8 cellular contexts compared by ENCODE assay signal in genomic region chr2:157837851-157838441, GRCh38. TPM values are rescaled to one million over a fixed set of nuclear protein-coding genes. Genes with fewer than 3 reads are reported as not detected.
A peak's percentile ranks its signal among the peaks of the same experiment; 100 is the strongest.
DNase-seq lines count a peak whose midpoint lies in the region; ATAC-seq, FAIRE-seq and TF ChIP-seq lines count a peak whose summit lies in the region.

No MANE protein-coding gene starts in this region.

- H3K36me3 Mint-ChIP-seq in activated CD8-positive, alpha-beta T cell treated with anti-CD3 and anti-CD28 coated beads for 36 hours (ENCODE audit: low read depth), result no peaks in the 10 kb centered on the region
- peaks cover 6% of the 10 kb centered on the region for H3K36me3 Mint-ChIP-seq in activated CD8-positive, alpha-beta T cell treated with anti-CD3 and anti-CD28 coated beads, Interleukin-2, amount 10 ng/mL, durations not matched to agents 7 days and 5 days (ENCODE audit: low read depth)

- 10% methylated on average over 13 of the region's 13 CpGs for WGBS in right cardiac atrium
- WGBS in small intestine, 3 donors, result 9 to 36% (median 20%) methylated on average over 13 of the region's 13 CpGs

- CTCF ChIA-PET in activated CD8-positive, alpha-beta T cell treated with anti-CD3 and anti-CD28 coated beads for 36 hours (lab: Charles Lee), result interaction anchor here (1.8 to 2.2 kb wide), 2 partner anchors 10 to 186 kb away, joined by 4 to 5 read pairs; no protein-coding TSS in a partner anchor
- CTCF ChIA-PET in activated CD8-positive, alpha-beta T cell treated with anti-CD3 and anti-CD28 coated beads, Interleukin-2, amount 10 ng/mL, durations not matched to agents 7 days and 5 days (lab: Charles Lee), result no interaction called here

- H3K4me3 ChIP-seq in WERI-Rb-1 (ENCODE audit: low read depth, low read length), result no peak overlapping the region
- peak overlapping the region; percentile 70 for H3K4me3 ChIP-seq in right cardiac atrium (ENCODE audit: low read length)
- no peak overlapping the region for H3K4me3 ChIP-seq in small intestine (ENCODE audit: low read depth in 1 of 2, low read length in 2 of 2)

- ATAC-seq in activated CD8-positive, alpha-beta T cell treated with anti-CD3 and anti-CD28 coated beads for 36 hours, result no peak
- ATAC-seq in activated CD8-positive, alpha-beta T cell treated with anti-CD3 and anti-CD28 coated beads, Interleukin-2, amount 10 ng/mL, durations not matched to agents 7 days and 5 days, result no peak
- ATAC-seq in right cardiac atrium, result peak; percentile 40 to 63

- H3K27me3 Mint-ChIP-seq in activated CD8-positive, alpha-beta T cell treated with anti-CD3 and anti-CD28 coated beads for 36 hours, result no peaks in the 10 kb centered on the region
- no peaks in the 10 kb centered on the region for H3K27me3 Mint-ChIP-seq in activated CD8-positive, alpha-beta T cell treated with anti-CD3 and anti-CD28 coated beads, Interleukin-2, amount 10 ng/mL, durations not matched to agents 7 days and 5 days (ENCODE audit: low read depth)

- peak overlapping the region; percentile 67 for H3K27ac ChIP-seq in WERI-Rb-1
- H3K27ac ChIP-seq in right cardiac atrium (ENCODE audit: low read length), result peak overlapping the region; percentile 92
- H3K27ac ChIP-seq in small intestine (ENCODE audit: low read depth in 1 of 2, low read length in 1 of 2), result peak overlapping the region; percentile 84 to 87

- H3K27ac Mint-ChIP-seq in activated CD8-positive, alpha-beta T cell treated with anti-CD3 and anti-CD28 coated beads for 36 hours, result peak overlapping the region; percentile 40
- no peak overlapping the region for H3K27ac Mint-ChIP-seq in activated CD8-positive, alpha-beta T cell treated with anti-CD3 and anti-CD28 coated beads, Interleukin-2, amount 10 ng/mL, durations not matched to agents 7 days and 5 days

- DNase-seq in activated CD8-positive, alpha-beta T cell treated with anti-CD3 and anti-CD28 coated beads for 36 hours, result no peak
- no peak for DNase-seq in activated CD8-positive, alpha-beta T cell treated with anti-CD3 and anti-CD28 coated beads, Interleukin-2, amount 10 ng/mL, durations not matched to agents 7 days and 5 days
- DNase-seq in WERI-Rb-1 (no peak), right cardiac atrium (peak; percentile 44 to 75 (median 68)), small intestine (peak; percentile 73), LoVo (ENCODE audit: low spot score) (no peak), hepatic stellate cell (ENCODE audit: low spot score) (no peak)
- no peak for DNase-seq in activated CD4-positive, CD25-positive, alpha-beta regulatory T cell treated with anti-CD3 and anti-CD28 coated beads, Interleukin-2, amount 50 U/mL, for 72 hours

- H3K36me3 ChIP-seq in WERI-Rb-1, result no peaks in the 10 kb centered on the region
- H3K36me3 ChIP-seq in small intestine (ENCODE audit: control insufficient read depth in 2 of 2, insufficient read depth in 2 of 2, low read length in 2 of 2), result peaks cover 0 to 2% of the 10 kb centered on the region in 2 donors

- no peaks in the 10 kb centered on the region for H3K9me3 Mint-ChIP-seq in activated CD8-positive, alpha-beta T cell treated with anti-CD3 and anti-CD28 coated beads for 36 hours
- no peaks in the 10 kb centered on the region for H3K9me3 Mint-ChIP-seq in activated CD8-positive, alpha-beta T cell treated with anti-CD3 and anti-CD28 coated beads, Interleukin-2, amount 10 ng/mL, durations not matched to agents 7 days and 5 days (ENCODE audit: insufficient read depth)

- H3K9me3 ChIP-seq in WERI-Rb-1 (ENCODE audit: severe bottlenecking) (no peaks in the 10 kb centered on the region), right cardiac atrium (ENCODE audit: control insufficient read depth, low read length) (no peaks in the 10 kb centered on the region), small intestine (ENCODE audit: control insufficient read depth, low read depth) (no peaks in the 10 kb centered on the region)

- H3K4me1 Mint-ChIP-seq in activated CD8-positive, alpha-beta T cell treated with anti-CD3 and anti-CD28 coated beads for 36 hours (ENCODE audit: low read depth), result peaks cover 39% of the 10 kb centered on the region
- peaks cover 35% of the 10 kb centered on the region for H3K4me1 Mint-ChIP-seq in activated CD8-positive, alpha-beta T cell treated with anti-CD3 and anti-CD28 coated beads, Interleukin-2, amount 10 ng/mL, durations not matched to agents 7 days and 5 days (ENCODE audit: low read depth)

- no peak for TF ChIP-seq CTCF in activated CD8-positive, alpha-beta T cell treated with anti-CD3 and anti-CD28 coated beads for 36 hours (IDR thresholded peaks at IDR 0.05)
- no peak for TF ChIP-seq CTCF in WERI-Rb-1 (IDR thresholded peaks at IDR 0.05; ENCODE audit: low read depth, low read length)

- no peak for FAIRE-seq in small intestine (lab: Jason Lieb, UNC)

- H3K4me1 ChIP-seq in right cardiac atrium (ENCODE audit: control insufficient read depth, insufficient read depth, low read length) (peaks cover 32% of the 10 kb centered on the region), small intestine (ENCODE audit: control insufficient read depth in 2 of 2, insufficient read depth in 1 of 2, low read depth in 1 of 2, low read length in 1 of 2) (peaks cover 9 to 28% of the 10 kb centered on the region in 2 donors)

- no peak overlapping the region for H3K4me3 Mint-ChIP-seq in activated CD8-positive, alpha-beta T cell treated with anti-CD3 and anti-CD28 coated beads for 36 hours
- H3K4me3 Mint-ChIP-seq in activated CD8-positive, alpha-beta T cell treated with anti-CD3 and anti-CD28 coated beads, Interleukin-2, amount 10 ng/mL, durations not matched to agents 7 days and 5 days, result no peak overlapping the region

- POLR2A ChIA-PET in activated CD8-positive, alpha-beta T cell treated with anti-CD3 and anti-CD28 coated beads for 36 hours (lab: Charles Lee), result interaction anchor here (1.3 kb wide), 1 partner anchor 38 kb away, joined by 4 read pairs; the partner anchor contains the start of gene ACVR1
- POLR2A ChIA-PET in activated CD8-positive, alpha-beta T cell treated with anti-CD3 and anti-CD28 coated beads, Interleukin-2, amount 10 ng/mL, durations not matched to agents 7 days and 5 days (lab: Charles Lee), result no interaction called here

- H3K27me3 ChIP-seq in WERI-Rb-1 (ENCODE audit: insufficient read depth, low read depth, severe bottlenecking), result no peaks in the 10 kb centered on the region
- no peaks in the 10 kb centered on the region for H3K27me3 ChIP-seq in right cardiac atrium (ENCODE audit: control insufficient read depth, insufficient read depth)
- H3K27me3 ChIP-seq in small intestine (ENCODE audit: control insufficient read depth in 2 of 2, insufficient read depth in 2 of 2, low read length in 2 of 2), result no peaks in the 10 kb centered on the region

- intact Hi-C loops in activated CD8-positive, alpha-beta T cell treated with anti-CD3 and anti-CD28 coated beads for 36 hours (cut with micrococcal nuclease), result no loop called here
- intact Hi-C loops in right cardiac atrium (cut with DNase I), result loop anchor here in 1 of 4 donors (10.0 kb wide), 1 partner anchor 53 kb away; no protein-coding TSS in a partner anchor

RNA-seq across cellular contexts. Expression of gene ACVR1, which starts 38.2 kb away (rescaled TPM):
- total RNA-seq in activated CD8-positive, alpha-beta T cell treated with anti-CD3 and anti-CD28 coated beads for 36 hours, result 10 to 100 TPM in 1 of 2 experiments, 1 to 10 TPM in 1; 8.3 to 10.1 TPM
- 10 to 100 TPM; 10.7 to 13.6 TPM for total RNA-seq in activated CD8-positive, alpha-beta T cell treated with anti-CD3 and anti-CD28 coated beads, Interleukin-2, amount 10 ng/mL, durations not matched to agents 7 days and 5 days
- 10 to 100 TPM; 41.9 to 59.3 (median 50.5) TPM for total RNA-seq in right cardiac atrium
- polyA plus RNA-seq in right cardiac atrium (20.6 TPM), small intestine (10 to 100 TPM in 1 of 3 donors, 1 to 10 TPM in 2; 2.2 to 12.4 (median 4.3) TPM)

Comparison
In these comparisons a context has a peak if more than half of its experiments do, and no peak if none do; other contexts are left out.
1. ATAC-seq: peak in right cardiac atrium (2 of 2); none in activated CD8-positive, alpha-beta T cell treated with anti-CD3 and anti-CD28 coated beads for 36 hours (single experiment) and activated CD8-positive, alpha-beta T cell treated with anti-CD3 and anti-CD28 coated beads, Interleukin-2, amount 10 ng/mL, durations not matched to agents 7 days and 5 days (single experiment).
2. DNase-seq: peak in right cardiac atrium (3 of 3) and small intestine (single experiment); none in activated CD8-positive, alpha-beta T cell treated with anti-CD3 and anti-CD28 coated beads for 36 hours (single experiment), activated CD8-positive, alpha-beta T cell treated with anti-CD3 and anti-CD28 coated beads, Interleukin-2, amount 10 ng/mL, durations not matched to agents 7 days and 5 days (single experiment), WERI-Rb-1 (single experiment), activated CD4-positive, CD25-positive, alpha-beta regulatory T cell treated with anti-CD3 and anti-CD28 coated beads, Interleukin-2, amount 50 U/mL, for 72 hours (single experiment), LoVo (single experiment) and hepatic stellate cell (single experiment).
3. Peak in every context shown above with its lines, with median percentiles within 50 percentile points of each other: H3K27ac ChIP-seq.